ENCODE assay signal across 17 cellular contexts in the genomic region with DNA sequence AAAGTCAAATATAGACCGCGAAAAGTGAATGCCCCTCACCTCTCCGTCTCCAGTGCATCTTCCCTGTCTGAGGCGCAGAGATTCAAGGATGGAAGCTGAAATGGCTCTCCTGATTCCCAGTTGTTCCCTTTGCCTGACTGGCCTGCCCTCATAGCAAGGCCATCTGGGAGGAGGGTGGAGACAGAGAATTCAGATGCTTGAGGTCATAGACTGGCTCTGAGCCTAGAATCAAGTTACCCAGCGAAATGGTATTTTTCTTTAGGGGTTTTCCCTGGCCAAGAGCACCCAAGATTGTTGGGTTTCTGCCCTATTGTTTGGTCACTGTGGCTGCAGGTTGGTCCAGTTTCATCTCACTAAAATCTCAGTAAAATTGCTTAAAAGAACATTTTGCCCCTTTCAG. TPM values are rescaled to one million over a fixed set of nuclear protein-coding genes. Genes with fewer than 3 reads are reported as not detected.
DNase-seq lines count a peak whose midpoint lies in the region; ATAC-seq and TF ChIP-seq lines count a peak whose summit lies in the region.
"Had no signal": no experiment of that assay in that cellular context is flagged by ENCODE, and none has a peak within 500 bp of the region (broad histone marks: within the 10 kb centered on the region; RNA-seq: fewer than 3 reads in every experiment).

No MANE protein-coding gene starts in this region.

- H3K27ac ChIP-seq in IMR-90 (ENCODE audit: insufficient read depth, low read length) (peak overlapping the region; percentile 6; the same call in 1 of the 2 replicates), body of pancreas (peak overlapping the region in 1 of 4 donors; percentile 17), left lung (no peak overlapping the region), spleen (no peak overlapping the region)
- H3K27ac ChIP-seq: neural progenitor cell had no signal

- DNase-seq in AG10803 (ENCODE audit: low read depth) (peak; percentile 92), IMR-90 (peak; percentile 88), body of pancreas (peak in 1 of 4 donors; percentile 23), left lung (no peak), NCI-H345 treated with DMSO at 0.1 percent for 48 hours (lab: John Stamatoyannopoulos, UW; ENCODE audit: unreplicated experiment) (no peak), DMS79 treated with DMSO at 0.1 percent for 48 hours (lab: John Stamatoyannopoulos, UW) (no peak), spleen (no peak)
- DNase-seq in activated CD8-positive, alpha-beta memory T cell treated with anti-CD3 and anti-CD28 coated beads, Interleukin-2, amount 50 U/mL, for 48 hours: no peak
- DNase-seq: activated B cell treated with CpG ODN at 0.5 μM for 24 hours; Caco-2; central memory CD4-positive, alpha-beta T cell; left cardiac atrium; NCI-H1092 treated with DMSO at 0.1 percent for 48 hours; NCI-H524; SIG-M5; stimulated activated CD4-positive, alpha-beta T cell treated with anti-CD3 and anti-CD28 coated beads, Interleukin-15, amount 100 ng/mL, for 24 hours had no signal

- H3K14ac ChIP-seq in IMR-90 (replicated peaks; ENCODE audit: low read depth, low read length): no peak overlapping the region

- no peak overlapping the region; the same call in 1 of the 2 replicates for H3K9ac ChIP-seq in IMR-90 (ENCODE audit: low read depth, low read length)
- H3K9ac ChIP-seq: neural progenitor cell had no signal

- no peak for TF ChIP-seq RAD21 in IMR-90 (IDR thresholded peaks at IDR 0.05; ENCODE audit: low read length)

- no peaks in the 10 kb centered on the region for H3K9me3 ChIP-seq in IMR-90 (ENCODE audit: control insufficient read depth, insufficient read depth, low read length)
- no peaks in the 10 kb centered on the region for H3K9me3 ChIP-seq in body of pancreas
- no peaks in the 10 kb centered on the region for H3K9me3 ChIP-seq in left lung
- no peaks in the 10 kb centered on the region for H3K9me3 ChIP-seq in spleen
- H3K9me3 ChIP-seq: Caco-2 had no signal

- no peak for TF ChIP-seq CTCF in AG10803 (conservative IDR thresholded peaks at IDR 0.05; ENCODE audit: low read length)
- TF ChIP-seq CTCF in IMR-90 (conservative IDR thresholded peaks at IDR 0.05; ENCODE audit: low read depth, low read length): no peak
- no peak for TF ChIP-seq CTCF in body of pancreas (IDR thresholded peaks at IDR 0.05)
- TF ChIP-seq CTCF in left lung (IDR thresholded peaks at IDR 0.05): no peak
- no peak for TF ChIP-seq CTCF in spleen (IDR thresholded peaks at IDR 0.05 in 8 of 11, conservative IDR thresholded peaks at IDR 0.05 in 3 of 11)

- no peak overlapping the region for H2BK15ac ChIP-seq in IMR-90 (ENCODE audit: low read depth, low read length)

- intact Hi-C loops in IMR-90 (cut with micrococcal nuclease): no loop called here
- intact Hi-C loops in body of pancreas (cut with DNase I): no loop called here
- intact Hi-C loops in left lung (cut with DNase I): no loop called here
- intact Hi-C loops in spleen (cut with DNase I; ENCODE audit: low total_unique reads): loop anchor here (10.0 kb wide), 1 partner anchor 304 kb away; a partner anchor contains a TSS

- H2BK20ac ChIP-seq in IMR-90 (ENCODE audit: low read depth, low read length): no peak overlapping the region

- 100% methylated on average over 1 of the region's 5 CpGs; no CpG with 5 or more reads in 1 of the 2 experiments for WGBS in IMR-90 (ENCODE audit: extremely low coverage in 2 of 2, insufficient read length in 1 of 2), 2 experiments
- 82 to 100% methylated on average over 4 to 5 of the region's 5 CpGs for WGBS in body of pancreas, 2 donors
- WGBS in spleen, 5 donors: 84 to 96% (median 90%) methylated on average over 5 of the region's 5 CpGs

- H3K9me1 ChIP-seq in IMR-90 (ENCODE audit: insufficient read depth, low read length): peaks cover 6% of the 10 kb centered on the region; the same call in 1 of the 2 replicates

- TF ChIP-seq POLR2A in IMR-90 (IDR thresholded peaks at IDR 0.05; ENCODE audit: low read depth, low read length): no peak
- TF ChIP-seq POLR2A in body of pancreas (IDR thresholded peaks at IDR 0.05): no peak
- no peak for TF ChIP-seq POLR2A in spleen (IDR thresholded peaks at IDR 0.05)

- H3K27me3 ChIP-seq in IMR-90 (ENCODE audit: control insufficient read depth, insufficient read depth, low read length) (no peaks in the 10 kb centered on the region), body of pancreas (no peaks in the 10 kb centered on the region), left lung (no peaks in the 10 kb centered on the region), spleen (replicated peaks in 1 of 7) (no peaks in the 10 kb centered on the region)
- H3K27me3 ChIP-seq: neural progenitor cell had no signal

- in situ Hi-C loops in IMR-90 (cut with MboI; ENCODE audit: low sequenced_read_pairs): no loop called here

- no peak overlapping the region for H4K8ac ChIP-seq in IMR-90 (ENCODE audit: low read depth in 2 of 2, low read length in 2 of 2)

- H3K4me1 ChIP-seq in IMR-90 (ENCODE audit: control insufficient read depth, insufficient read depth, low read length) (peaks cover 2% of the 10 kb centered on the region; the same call in 1 of the 2 replicates), body of pancreas (peaks cover 18% of the 10 kb centered on the region), left lung (peaks cover 9 to 18% of the 10 kb centered on the region in 2 donors), spleen (peaks cover 9 to 38% (median 22%) of the 10 kb centered on the region in 6 donors)
- H3K4me1 ChIP-seq: Caco-2, neural progenitor cell had no signal

- H2BK120ac ChIP-seq in IMR-90 (ENCODE audit: low read depth, low read length): no peak overlapping the region

- BruUV-seq in IMR-90 (replicated peaks; lab: Mats Ljungman, UMichigan): no TSS peak

- peaks cover 16 to 57% of the 10 kb centered on the region in 2 experiments for H3K79me1 ChIP-seq in IMR-90 (ENCODE audit: low read depth in 1 of 2, low read length in 2 of 2)

- H3K36me3 ChIP-seq in IMR-90 (ENCODE audit: control insufficient read depth, insufficient read depth, low read length): peaks cover 54% of the 10 kb centered on the region
- H3K36me3 ChIP-seq in body of pancreas (replicated peaks in 1 of 2; ENCODE audit: insufficient read depth in 1 of 2, low read depth in 2 of 2): peaks cover 0 to 42% of the 10 kb centered on the region in 2 donors
- H3K36me3 ChIP-seq in left lung: peaks cover 0 to 99% of the 10 kb centered on the region in 2 donors
- H3K36me3 ChIP-seq in spleen: peaks cover 19 to 100% (median 89%) of the 10 kb centered on the region in 6 donors

- no peak overlapping the region for H3K56ac ChIP-seq in IMR-90 (ENCODE audit: extremely low read depth, insufficient read depth, low read length)

- no peak overlapping the region for H2AK5ac ChIP-seq in IMR-90 (ENCODE audit: low read depth, low read length)

- peak overlapping the region; percentile 39; the same call in 1 of the 2 replicates for H3K4ac ChIP-seq in IMR-90 (ENCODE audit: low read depth, low read length)

- H4K5ac ChIP-seq in IMR-90 (ENCODE audit: low read depth, low read length): no peak overlapping the region

- no peaks in the 10 kb centered on the region for H4K20me1 ChIP-seq in IMR-90 (ENCODE audit: insufficient read depth, low read length)

- H3K4me3 ChIP-seq in AG10803 (ENCODE audit: low read length): no peak overlapping the region
- H3K4me3 ChIP-seq in IMR-90 (ENCODE audit: insufficient read depth, low read depth, low read length): no peak overlapping the region
- H3K4me3 ChIP-seq in body of pancreas: no peak overlapping the region
- H3K4me3 ChIP-seq in left lung: no peak overlapping the region
- no peak overlapping the region for H3K4me3 ChIP-seq in spleen
- H3K4me3 ChIP-seq: neural progenitor cell had no signal

- H3K4me2 ChIP-seq in IMR-90 (ENCODE audit: low read depth, low read length): no peak overlapping the region
- H3K4me2 ChIP-seq: neural progenitor cell had no signal

- no peak overlapping the region for H2AK9ac ChIP-seq in IMR-90 (replicated peaks; ENCODE audit: low read depth, low read length, poor library complexity)

- ATAC-seq in IMR-90 (ENCODE audit: low read depth) (peak; percentile 91), body of pancreas (peak; percentile 77), left lung (peak; percentile 77)

- H4K91ac ChIP-seq in IMR-90 (ENCODE audit: insufficient read depth, low read depth, low read length): no peak overlapping the region

- POLR2A ChIA-PET in IMR-90 (lab: Charles Lee; ENCODE audit: unreplicated experiment): no interaction called here

- peak overlapping the region; percentile 58 for H2BK5ac ChIP-seq in IMR-90 (ENCODE audit: low read depth, low read length, poor library complexity, severe bottlenecking)

- dilution Hi-C loops in IMR-90 (cut with HindIII; ENCODE audit: low sequenced_read_pairs, unreplicated experiment): no loop called here

- CTCF ChIA-PET in IMR-90 (lab: Yijun Ruan, JAX): no interaction called here

- H3K18ac ChIP-seq in IMR-90 (ENCODE audit: low read depth, low read length): no peak overlapping the region

- no peak overlapping the region for H2AFZ ChIP-seq in IMR-90 (replicated peaks; ENCODE audit: low read length, poor library complexity)
- H2AFZ ChIP-seq: neural progenitor cell had no signal

- no peak overlapping the region for H3K23ac ChIP-seq in IMR-90 (ENCODE audit: low read depth, low read length)

TF ChIP-seq in IMR-90, 13 proteins besides CTCF, POLR2A, EP300 and RAD21 (continues in another document):
- no peak for TF ChIP-seq SMC3 (IDR thresholded peaks at IDR 0.05; ENCODE audit: low read depth, low read length)
- no peak for TF ChIP-seq CHD1 (IDR thresholded peaks at IDR 0.05; ENCODE audit: low read depth, low read length)

RNA-seq across cellular contexts. Expression of a gene that starts 7.2 kb away (rescaled TPM):
- total RNA-seq in IMR-90 (2012; rRNA removed) (25.8 and 26.3 TPM in 2 replicates), body of pancreas (10 to 100 TPM in 1 of 2 donors, 1 to 10 TPM in 1; 9.2 to 13.5 TPM), left lung (10 to 100 TPM; 25.1 to 28.2 TPM), spleen (10 to 100 TPM; 21.9 to 29.6 (median 26.3) TPM)
- polyA plus RNA-seq in IMR-90 (2012; rRNA removed) (22.6 and 25.1 TPM in 2 replicates), spleen (10 to 100 TPM; 10.3 to 25.9 (median 15.2) TPM)
- polyA plus RNA-seq in IMR-90 (2012; cell fraction: cytosol; rRNA removed): 16.8 and 20.4 TPM in 2 replicates
- polyA plus RNA-seq in IMR-90 (2012; cell fraction: nucleus; rRNA removed; ENCODE audit: low replicate concordance): 9.8 and 11.9 TPM in 2 replicates

RNA-seq across cellular contexts. Expression of a gene that starts 46.8 kb away (rescaled TPM):
- total RNA-seq in IMR-90 (2012; rRNA removed) (3.4 and 7.5 TPM in 2 replicates), body of pancreas (1 to 10 TPM; 5.6 to 8.8 TPM), left lung (10 to 100 TPM; 14.7 to 18.8 TPM), spleen (10 to 100 TPM; 14.1 to 21.7 (median 16.3) TPM)
- polyA plus RNA-seq in IMR-90 (2012; rRNA removed) (3.8 and 5.4 TPM in 2 replicates), spleen (1 to 10 TPM; 7.4 to 9.8 (median 8.0) TPM)
- polyA plus RNA-seq in IMR-90 (2012; cell fraction: cytosol; rRNA removed): 1.1 and 1.8 TPM in 2 replicates
- polyA plus RNA-seq in IMR-90 (2012; cell fraction: nucleus; rRNA removed; ENCODE audit: low replicate concordance): 1.1 and 6.7 TPM in 2 replicates

RNA-seq across cellular contexts. Expression of a gene that starts 52.6 kb away (rescaled TPM):
- total RNA-seq in IMR-90 (2012; rRNA removed) (0.36 and 0.83 TPM in 2 replicates), body of pancreas (1 to 10 TPM; 2.9 to 4.0 TPM), left lung (1 to 10 TPM; 6.8 to 7.7 TPM), spleen (10 to 100 TPM in 1 of 7 donors, 1 to 10 TPM in 6; 3.0 to 10.2 (median 6.6) TPM)
- polyA plus RNA-seq in IMR-90 (2012; rRNA removed) (0.36 TPM in 2 replicates), spleen (1 to 10 TPM in 1 of 3 donors, under 1 TPM in 2; 0.61 to 1.9 (median 0.74) TPM)
- polyA plus RNA-seq in IMR-90 (2012; cell fraction: cytosol; rRNA removed): under 0.01 and 0.08 TPM in 2 replicates
- polyA plus RNA-seq in IMR-90 (2012; cell fraction: nucleus; rRNA removed; ENCODE audit: low replicate concordance): 0.22 and 0.24 TPM in 2 replicates

Comparison
In these comparisons a context has a peak if more than half of its experiments do, and no peak if none do; other contexts are left out.
1. DNase-seq: peak in AG10803 (single experiment) and IMR-90 (single experiment); none in left lung (0 of 2), NCI-H345 treated with DMSO at 0.1 percent for 48 hours (single experiment), DMS79 treated with DMSO at 0.1 percent for 48 hours (single experiment), activated CD8-positive, alpha-beta memory T cell treated with anti-CD3 and anti-CD28 coated beads, Interleukin-2, amount 50 U/mL, for 48 hours (single experiment) and spleen (single experiment).
2. Peak in every context shown above with its lines, with median percentiles within 50 percentile points of each other: ATAC-seq.